Comparison of ENCODE assay signal across 1 cellular context in the genomic region with DNA sequence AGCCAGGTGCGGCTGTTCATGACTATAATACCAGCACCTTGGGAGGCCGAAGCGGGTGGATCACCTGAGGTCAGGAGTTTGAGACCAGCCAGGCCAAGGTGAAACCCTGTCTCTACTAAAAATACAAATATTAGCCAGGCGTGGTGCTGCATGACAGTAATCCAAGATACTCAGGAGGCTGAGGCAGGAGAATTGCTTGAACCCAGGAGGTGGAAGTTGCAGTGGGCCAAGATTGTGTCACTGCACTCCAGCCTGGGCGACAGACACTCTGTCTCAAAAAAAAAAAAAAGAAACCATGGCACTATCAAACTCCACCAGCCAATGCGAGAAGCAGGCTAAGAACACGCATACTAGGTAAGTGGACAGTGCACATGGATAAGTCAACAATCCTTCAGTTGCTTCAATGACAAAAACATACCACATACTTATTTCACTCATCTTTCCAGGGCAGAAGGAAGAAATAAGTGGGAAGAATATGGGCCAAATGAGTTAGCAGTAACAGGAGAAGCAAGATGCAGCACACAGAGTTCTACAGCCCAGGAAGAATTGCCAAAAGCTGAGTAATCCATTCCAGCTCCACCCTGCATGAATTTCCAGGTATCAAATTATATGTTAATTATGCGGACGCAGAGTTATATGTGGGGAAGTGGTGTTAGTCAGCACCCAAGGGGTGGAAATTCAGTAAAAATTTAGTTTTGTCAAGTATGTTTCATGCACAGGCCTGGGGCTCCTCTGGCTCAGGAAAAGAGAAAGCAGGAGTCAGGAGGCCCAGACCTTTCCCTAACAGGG.
TF ChIP-seq lines count a peak whose summit lies in the region.

No MANE protein-coding gene starts in this region.

TF ChIP-seq in HEK293, 187 proteins besides CTCF, POLR2A, EP300 and RAD21 (continued from another document):
- TF ChIP-seq, protein P1, sequence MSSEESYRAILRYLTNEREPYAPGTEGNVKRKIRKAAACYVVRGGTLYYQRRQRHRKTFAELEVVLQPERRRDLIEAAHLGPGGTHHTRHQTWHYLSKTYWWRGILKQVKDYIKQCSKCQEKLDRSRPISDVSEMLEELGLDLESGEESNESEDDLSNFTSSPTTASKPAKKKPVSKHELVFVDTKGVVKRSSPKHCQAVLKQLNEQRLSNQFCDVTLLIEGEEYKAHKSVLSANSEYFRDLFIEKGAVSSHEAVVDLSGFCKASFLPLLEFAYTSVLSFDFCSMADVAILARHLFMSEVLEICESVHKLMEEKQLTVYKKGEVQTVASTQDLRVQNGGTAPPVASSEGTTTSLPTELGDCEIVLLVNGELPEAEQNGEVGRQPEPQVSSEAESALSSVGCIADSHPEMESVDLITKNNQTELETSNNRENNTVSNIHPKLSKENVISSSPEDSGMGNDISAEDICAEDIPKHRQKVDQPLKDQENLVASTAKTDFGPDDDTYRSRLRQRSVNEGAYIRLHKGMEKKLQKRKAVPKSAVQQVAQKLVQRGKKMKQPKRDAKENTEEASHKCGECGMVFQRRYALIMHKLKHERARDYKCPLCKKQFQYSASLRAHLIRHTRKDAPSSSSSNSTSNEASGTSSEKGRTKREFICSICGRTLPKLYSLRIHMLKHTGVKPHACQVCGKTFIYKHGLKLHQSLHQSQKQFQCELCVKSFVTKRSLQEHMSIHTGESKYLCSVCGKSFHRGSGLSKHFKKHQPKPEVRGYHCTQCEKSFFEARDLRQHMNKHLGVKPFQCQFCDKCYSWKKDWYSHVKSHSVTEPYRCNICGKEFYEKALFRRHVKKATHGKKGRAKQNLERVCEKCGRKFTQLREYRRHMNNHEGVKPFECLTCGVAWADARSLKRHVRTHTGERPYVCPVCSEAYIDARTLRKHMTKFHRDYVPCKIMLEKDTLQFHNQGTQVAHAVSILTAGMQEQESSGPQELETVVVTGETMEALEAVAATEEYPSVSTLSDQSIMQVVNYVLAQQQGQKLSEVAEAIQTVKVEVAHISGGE (tag by site-specific recombination; conservative IDR thresholded peaks at IDR 0.05; ENCODE audit: low read depth): no peak
- TF ChIP-seq MZF1 (tag by site-specific recombination; IDR thresholded peaks at IDR 0.05; ENCODE audit: borderline replicate concordance) (no peak), ZNF521 (tag by site-specific recombination; IDR thresholded peaks at IDR 0.05) (no peak), ZBTB20 (tag by site-specific recombination; IDR thresholded peaks at IDR 0.05) (peak; percentile 93), ZNF701 (tag by site-specific recombination; IDR thresholded peaks at IDR 0.05) (no peak), ZNF133 (tag by site-specific recombination; IDR thresholded peaks at IDR 0.05) (no peak), ZNF146 (tag by site-specific recombination; IDR thresholded peaks at IDR 0.05) (no peak), ZNF2 (tag by site-specific recombination; IDR thresholded peaks at IDR 0.05) (no peak), ZNF514 (tag by site-specific recombination; IDR thresholded peaks at IDR 0.05) (no peak), ZNF626 (tag by site-specific recombination; IDR thresholded peaks at IDR 0.05) (no peak), SP7 (tag by site-specific recombination; IDR thresholded peaks at IDR 0.05) (peak; percentile 66), ZNF157 (tag by site-specific recombination; IDR thresholded peaks at IDR 0.05) (no peak), ZNF560 (tag by site-specific recombination; IDR thresholded peaks at IDR 0.05; ENCODE audit: borderline replicate concordance) (no peak), ZNF266 (tag by site-specific recombination; IDR thresholded peaks at IDR 0.05; ENCODE audit: low read depth) (no peak), SP3 (tag by site-specific recombination; IDR thresholded peaks at IDR 0.05) (0 out of 2 replicates have a peak, but pooled peaks have one; percentile 14), ZNF155 (tag by site-specific recombination; IDR thresholded peaks at IDR 0.05) (no peak), ZIC2 (tag by site-specific recombination; IDR thresholded peaks at IDR 0.05) (no peak)
- TF ChIP-seq, protein P2, sequence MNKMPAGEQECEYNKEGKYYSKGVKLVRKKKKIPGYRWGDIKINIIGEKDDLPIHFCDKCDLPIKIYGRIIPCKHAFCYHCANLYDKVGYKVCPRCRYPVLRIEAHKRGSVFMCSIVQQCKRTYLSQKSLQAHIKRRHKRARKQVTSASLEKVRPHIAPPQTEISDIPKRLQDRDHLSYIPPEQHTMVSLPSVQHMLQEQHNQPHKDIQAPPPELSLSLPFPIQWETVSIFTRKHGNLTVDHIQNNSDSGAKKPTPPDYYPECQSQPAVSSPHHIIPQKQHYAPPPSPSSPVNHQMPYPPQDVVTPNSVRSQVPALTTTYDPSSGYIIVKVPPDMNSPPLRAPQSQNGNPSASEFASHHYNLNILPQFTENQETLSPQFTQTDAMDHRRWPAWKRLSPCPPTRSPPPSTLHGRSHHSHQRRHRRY (tag by site-specific recombination; IDR thresholded peaks at IDR 0.05): no peak
- TF ChIP-seq, protein P3, sequence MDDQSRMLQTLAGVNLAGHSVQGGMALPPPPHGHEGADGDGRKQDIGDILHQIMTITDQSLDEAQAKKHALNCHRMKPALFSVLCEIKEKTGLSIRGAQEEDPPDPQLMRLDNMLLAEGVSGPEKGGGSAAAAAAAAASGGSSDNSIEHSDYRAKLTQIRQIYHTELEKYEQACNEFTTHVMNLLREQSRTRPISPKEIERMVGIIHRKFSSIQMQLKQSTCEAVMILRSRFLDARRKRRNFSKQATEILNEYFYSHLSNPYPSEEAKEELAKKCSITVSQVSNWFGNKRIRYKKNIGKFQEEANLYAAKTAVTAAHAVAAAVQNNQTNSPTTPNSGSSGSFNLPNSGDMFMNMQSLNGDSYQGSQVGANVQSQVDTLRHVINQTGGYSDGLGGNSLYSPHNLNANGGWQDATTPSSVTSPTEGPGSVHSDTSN (CRISPR knock-in tag; IDR thresholded peaks at IDR 0.05): no peak
- TF ChIP-seq, protein P4, sequence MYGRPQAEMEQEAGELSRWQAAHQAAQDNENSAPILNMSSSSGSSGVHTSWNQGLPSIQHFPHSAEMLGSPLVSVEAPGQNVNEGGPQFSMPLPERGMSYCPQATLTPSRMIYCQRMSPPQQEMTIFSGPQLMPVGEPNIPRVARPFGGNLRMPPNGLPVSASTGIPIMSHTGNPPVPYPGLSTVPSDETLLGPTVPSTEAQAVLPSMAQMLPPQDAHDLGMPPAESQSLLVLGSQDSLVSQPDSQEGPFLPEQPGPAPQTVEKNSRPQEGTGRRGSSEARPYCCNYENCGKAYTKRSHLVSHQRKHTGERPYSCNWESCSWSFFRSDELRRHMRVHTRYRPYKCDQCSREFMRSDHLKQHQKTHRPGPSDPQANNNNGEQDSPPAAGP (tag by site-specific recombination; IDR thresholded peaks at IDR 0.05): no peak
- TF ChIP-seq, protein P5, sequence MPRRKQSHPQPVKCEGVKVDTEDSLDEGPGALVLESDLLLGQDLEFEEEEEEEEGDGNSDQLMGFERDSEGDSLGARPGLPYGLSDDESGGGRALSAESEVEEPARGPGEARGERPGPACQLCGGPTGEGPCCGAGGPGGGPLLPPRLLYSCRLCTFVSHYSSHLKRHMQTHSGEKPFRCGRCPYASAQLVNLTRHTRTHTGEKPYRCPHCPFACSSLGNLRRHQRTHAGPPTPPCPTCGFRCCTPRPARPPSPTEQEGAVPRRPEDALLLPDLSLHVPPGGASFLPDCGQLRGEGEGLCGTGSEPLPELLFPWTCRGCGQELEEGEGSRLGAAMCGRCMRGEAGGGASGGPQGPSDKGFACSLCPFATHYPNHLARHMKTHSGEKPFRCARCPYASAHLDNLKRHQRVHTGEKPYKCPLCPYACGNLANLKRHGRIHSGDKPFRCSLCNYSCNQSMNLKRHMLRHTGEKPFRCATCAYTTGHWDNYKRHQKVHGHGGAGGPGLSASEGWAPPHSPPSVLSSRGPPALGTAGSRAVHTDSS (tag by site-specific recombination; IDR thresholded peaks at IDR 0.05): no peak
- TF ChIP-seq, protein P6, sequence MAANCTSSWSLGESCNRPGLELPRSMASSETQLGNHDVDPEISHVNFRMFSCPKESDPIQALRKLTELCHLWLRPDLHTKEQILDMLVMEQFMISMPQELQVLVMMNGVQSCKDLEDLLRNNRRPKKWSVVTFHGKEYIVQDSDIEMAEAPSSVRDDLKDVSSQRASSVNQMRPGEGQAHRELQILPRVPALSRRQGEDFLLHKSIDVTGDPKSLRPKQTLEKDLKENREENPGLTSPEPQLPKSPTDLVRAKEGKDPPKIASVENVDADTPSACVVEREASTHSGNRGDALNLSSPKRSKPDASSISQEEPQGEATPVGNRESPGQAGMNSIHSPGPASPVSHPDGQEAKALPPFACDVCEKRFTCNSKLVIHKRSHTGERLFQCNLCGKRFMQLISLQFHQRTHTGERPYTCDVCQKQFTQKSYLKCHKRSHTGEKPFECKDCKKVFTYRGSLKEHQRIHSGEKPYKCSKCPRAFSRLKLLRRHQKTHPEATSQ (tag by site-specific recombination; IDR thresholded peaks at IDR 0.05): no peak
- TF ChIP-seq, protein P7, sequence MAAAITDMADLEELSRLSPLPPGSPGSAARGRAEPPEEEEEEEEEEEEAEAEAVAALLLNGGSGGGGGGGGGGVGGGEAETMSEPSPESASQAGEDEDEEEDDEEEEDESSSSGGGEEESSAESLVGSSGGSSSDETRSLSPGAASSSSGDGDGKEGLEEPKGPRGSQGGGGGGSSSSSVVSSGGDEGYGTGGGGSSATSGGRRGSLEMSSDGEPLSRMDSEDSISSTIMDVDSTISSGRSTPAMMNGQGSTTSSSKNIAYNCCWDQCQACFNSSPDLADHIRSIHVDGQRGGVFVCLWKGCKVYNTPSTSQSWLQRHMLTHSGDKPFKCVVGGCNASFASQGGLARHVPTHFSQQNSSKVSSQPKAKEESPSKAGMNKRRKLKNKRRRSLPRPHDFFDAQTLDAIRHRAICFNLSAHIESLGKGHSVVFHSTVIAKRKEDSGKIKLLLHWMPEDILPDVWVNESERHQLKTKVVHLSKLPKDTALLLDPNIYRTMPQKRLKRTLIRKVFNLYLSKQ (tag by site-specific recombination; IDR thresholded peaks at IDR 0.05; ENCODE audit: borderline replicate concordance): no peak
- TF ChIP-seq, protein P8, sequence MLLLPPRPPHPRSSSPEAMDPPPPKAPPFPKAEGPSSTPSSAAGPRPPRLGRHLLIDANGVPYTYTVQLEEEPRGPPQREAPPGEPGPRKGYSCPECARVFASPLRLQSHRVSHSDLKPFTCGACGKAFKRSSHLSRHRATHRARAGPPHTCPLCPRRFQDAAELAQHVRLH (tag by site-specific recombination; IDR thresholded peaks at IDR 0.05): no peak
- TF ChIP-seq, protein P9, sequence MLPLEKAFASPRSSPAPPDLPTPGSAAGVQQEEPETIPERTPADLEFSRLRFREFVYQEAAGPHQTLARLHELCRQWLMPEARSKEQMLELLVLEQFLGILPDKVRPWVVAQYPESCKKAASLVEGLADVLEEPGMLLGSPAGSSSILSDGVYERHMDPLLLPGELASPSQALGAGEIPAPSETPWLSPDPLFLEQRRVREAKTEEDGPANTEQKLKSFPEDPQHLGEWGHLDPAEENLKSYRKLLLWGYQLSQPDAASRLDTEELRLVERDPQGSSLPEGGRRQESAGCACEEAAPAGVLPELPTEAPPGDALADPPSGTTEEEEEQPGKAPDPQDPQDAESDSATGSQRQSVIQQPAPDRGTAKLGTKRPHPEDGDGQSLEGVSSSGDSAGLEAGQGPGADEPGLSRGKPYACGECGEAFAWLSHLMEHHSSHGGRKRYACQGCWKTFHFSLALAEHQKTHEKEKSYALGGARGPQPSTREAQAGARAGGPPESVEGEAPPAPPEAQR (tag by site-specific recombination; IDR thresholded peaks at IDR 0.05): no peak
- TF ChIP-seq, protein P10, sequence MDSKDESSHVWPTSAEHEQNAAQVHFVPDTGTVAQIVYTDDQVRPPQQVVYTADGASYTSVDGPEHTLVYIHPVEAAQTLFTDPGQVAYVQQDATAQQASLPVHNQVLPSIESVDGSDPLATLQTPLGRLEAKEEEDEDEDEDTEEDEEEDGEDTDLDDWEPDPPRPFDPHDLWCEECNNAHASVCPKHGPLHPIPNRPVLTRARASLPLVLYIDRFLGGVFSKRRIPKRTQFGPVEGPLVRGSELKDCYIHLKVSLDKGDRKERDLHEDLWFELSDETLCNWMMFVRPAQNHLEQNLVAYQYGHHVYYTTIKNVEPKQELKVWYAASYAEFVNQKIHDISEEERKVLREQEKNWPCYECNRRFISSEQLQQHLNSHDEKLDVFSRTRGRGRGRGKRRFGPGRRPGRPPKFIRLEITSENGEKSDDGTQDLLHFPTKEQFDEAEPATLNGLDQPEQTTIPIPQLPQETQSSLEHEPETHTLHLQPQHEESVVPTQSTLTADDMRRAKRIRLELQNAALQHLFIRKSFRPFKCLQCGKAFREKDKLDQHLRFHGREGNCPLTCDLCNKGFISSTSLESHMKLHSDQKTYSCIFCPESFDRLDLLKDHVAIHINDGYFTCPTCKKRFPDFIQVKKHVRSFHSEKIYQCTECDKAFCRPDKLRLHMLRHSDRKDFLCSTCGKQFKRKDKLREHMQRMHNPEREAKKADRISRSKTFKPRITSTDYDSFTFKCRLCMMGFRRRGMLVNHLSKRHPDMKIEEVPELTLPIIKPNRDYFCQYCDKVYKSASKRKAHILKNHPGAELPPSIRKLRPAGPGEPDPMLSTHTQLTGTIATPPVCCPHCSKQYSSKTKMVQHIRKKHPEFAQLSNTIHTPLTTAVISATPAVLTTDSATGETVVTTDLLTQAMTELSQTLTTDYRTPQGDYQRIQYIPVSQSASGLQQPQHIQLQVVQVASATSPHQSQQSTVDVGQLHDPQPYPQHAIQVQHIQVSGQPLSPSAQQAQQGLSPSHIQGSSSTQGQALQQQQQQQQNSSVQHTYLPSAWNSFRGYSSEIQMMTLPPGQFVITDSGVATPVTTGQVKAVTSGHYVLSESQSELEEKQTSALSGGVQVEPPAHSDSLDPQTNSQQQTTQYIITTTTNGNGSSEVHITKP (tag by site-specific recombination; IDR thresholded peaks at IDR 0.05): no peak
